In the genomic region with DNA sequence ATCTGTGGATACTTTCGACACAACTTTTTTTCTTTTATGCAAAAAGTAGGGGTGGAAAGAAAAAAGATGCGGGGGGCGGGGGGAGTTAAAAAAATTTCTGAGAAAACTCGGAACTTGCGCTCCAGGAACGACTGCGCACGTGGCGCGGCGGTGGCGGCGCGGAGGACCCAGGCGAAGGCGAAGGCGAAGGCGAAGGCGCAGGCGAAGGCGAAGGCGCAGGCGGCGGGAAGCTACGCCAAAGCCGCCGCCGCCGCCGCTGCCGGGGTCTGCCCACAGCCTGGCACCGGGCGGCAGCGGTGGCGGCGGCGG, we compare ENCODE assay signal across 3 cellular contexts.
TF ChIP-seq lines count a peak whose summit lies in the region.

No MANE protein-coding gene starts in this region.

TF ChIP-seq in GM23338, 12 proteins besides CTCF, POLR2A, EP300 and RAD21 (continues in another document):
- TF ChIP-seq, protein P1, sequence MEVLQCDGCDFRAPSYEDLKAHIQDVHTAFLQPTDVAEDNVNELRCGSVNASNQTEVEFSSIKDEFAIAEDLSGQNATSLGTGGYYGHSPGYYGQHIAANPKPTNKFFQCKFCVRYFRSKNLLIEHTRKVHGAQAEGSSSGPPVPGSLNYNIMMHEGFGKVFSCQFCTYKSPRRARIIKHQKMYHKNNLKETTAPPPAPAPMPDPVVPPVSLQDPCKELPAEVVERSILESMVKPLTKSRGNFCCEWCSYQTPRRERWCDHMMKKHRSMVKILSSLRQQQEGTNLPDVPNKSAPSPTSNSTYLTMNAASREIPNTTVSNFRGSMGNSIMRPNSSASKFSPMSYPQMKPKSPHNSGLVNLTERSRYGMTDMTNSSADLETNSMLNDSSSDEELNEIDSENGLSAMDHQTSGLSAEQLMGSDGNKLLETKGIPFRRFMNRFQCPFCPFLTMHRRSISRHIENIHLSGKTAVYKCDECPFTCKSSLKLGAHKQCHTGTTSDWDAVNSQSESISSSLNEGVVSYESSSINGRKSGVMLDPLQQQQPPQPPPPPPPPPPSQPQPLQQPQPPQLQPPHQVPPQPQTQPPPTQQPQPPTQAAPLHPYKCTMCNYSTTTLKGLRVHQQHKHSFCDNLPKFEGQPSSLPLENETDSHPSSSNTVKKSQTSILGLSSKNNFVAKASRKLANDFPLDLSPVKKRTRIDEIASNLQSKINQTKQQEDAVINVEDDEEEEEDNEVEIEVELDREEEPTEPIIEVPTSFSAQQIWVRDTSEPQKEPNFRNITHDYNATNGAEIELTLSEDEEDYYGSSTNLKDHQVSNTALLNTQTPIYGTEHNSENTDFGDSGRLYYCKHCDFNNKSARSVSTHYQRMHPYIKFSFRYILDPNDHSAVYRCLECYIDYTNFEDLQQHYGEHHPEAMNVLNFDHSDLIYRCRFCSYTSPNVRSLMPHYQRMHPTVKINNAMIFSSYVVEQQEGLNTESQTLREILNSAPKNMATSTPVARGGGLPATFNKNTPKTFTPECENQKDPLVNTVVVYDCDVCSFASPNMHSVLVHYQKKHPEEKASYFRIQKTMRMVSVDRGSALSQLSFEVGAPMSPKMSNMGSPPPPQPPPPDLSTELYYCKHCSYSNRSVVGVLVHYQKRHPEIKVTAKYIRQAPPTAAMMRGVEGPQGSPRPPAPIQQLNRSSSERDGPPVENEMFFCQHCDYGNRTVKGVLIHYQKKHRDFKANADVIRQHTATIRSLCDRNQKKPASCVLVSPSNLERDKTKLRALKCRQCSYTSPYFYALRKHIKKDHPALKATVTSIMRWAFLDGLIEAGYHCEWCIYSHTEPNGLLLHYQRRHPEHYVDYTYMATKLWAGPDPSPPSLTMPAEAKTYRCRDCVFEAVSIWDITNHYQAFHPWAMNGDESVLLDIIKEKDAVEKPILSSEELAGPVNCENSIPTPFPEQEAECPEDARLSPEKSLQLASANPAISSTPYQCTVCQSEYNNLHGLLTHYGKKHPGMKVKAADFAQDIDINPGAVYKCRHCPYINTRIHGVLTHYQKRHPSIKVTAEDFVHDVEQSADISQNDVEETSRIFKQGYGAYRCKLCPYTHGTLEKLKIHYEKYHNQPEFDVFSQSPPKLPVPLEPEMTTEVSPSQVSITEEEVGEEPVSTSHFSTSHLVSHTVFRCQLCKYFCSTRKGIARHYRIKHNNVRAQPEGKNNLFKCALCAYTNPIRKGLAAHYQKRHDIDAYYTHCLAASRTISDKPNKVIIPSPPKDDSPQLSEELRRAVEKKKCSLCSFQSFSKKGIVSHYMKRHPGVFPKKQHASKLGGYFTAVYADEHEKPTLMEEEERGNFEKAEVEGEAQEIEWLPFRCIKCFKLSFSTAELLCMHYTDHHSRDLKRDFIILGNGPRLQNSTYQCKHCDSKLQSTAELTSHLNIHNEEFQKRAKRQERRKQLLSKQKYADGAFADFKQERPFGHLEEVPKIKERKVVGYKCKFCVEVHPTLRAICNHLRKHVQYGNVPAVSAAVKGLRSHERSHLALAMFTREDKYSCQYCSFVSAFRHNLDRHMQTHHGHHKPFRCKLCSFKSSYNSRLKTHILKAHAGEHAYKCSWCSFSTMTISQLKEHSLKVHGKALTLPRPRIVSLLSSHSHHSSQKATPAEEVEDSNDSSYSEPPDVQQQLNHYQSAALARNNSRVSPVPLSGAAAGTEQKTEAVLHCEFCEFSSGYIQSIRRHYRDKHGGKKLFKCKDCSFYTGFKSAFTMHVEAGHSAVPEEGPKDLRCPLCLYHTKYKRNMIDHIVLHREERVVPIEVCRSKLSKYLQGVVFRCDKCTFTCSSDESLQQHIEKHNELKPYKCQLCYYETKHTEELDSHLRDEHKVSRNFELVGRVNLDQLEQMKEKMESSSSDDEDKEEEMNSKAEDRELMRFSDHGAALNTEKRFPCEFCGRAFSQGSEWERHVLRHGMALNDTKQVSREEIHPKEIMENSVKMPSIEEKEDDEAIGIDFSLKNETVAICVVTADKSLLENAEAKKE (CRISPR knock-in tag; IDR thresholded peaks at IDR 0.05), result no peak
- no peak for TF ChIP-seq POLR2AphosphoS5 (IDR thresholded peaks at IDR 0.05; ENCODE audit: low read depth)
- no peak for TF ChIP-seq CREB1 (CRISPR knock-in tag; IDR thresholded peaks at IDR 0.05; ENCODE audit: low read depth)
- TF ChIP-seq NANOG (IDR thresholded peaks at IDR 0.05; ENCODE audit: borderline replicate concordance), result no peak

TF ChIP-seq in K562, 482 proteins besides CTCF, POLR2A, EP300 and RAD21 (continues in another document):
- no peak for TF ChIP-seq POLR2AphosphoS2 (IDR thresholded peaks at IDR 0.05; ENCODE audit: low read length)
- TF ChIP-seq, protein P2, sequence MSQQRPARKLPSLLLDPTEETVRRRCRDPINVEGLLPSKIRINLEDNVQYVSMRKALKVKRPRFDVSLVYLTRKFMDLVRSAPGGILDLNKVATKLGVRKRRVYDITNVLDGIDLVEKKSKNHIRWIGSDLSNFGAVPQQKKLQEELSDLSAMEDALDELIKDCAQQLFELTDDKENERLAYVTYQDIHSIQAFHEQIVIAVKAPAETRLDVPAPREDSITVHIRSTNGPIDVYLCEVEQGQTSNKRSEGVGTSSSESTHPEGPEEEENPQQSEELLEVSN (IDR thresholded peaks at IDR 0.05; ENCODE audit: borderline replicate concordance in 1 of 2, extremely low read depth in 1 of 2, insufficient read depth in 1 of 2, insufficient read length in 1 of 2, low read depth in 1 of 2, low read length in 1 of 2, poor library complexity in 1 of 2, severe bottlenecking in 1 of 2), result peak in 1 of 2 experiments; percentile 72
- 0 out of 2 replicates have a peak, but pooled peaks have one; percentile 12 for TF ChIP-seq L3MBTL2 (IDR thresholded peaks at IDR 0.05)
- TF ChIP-seq, protein P3, sequence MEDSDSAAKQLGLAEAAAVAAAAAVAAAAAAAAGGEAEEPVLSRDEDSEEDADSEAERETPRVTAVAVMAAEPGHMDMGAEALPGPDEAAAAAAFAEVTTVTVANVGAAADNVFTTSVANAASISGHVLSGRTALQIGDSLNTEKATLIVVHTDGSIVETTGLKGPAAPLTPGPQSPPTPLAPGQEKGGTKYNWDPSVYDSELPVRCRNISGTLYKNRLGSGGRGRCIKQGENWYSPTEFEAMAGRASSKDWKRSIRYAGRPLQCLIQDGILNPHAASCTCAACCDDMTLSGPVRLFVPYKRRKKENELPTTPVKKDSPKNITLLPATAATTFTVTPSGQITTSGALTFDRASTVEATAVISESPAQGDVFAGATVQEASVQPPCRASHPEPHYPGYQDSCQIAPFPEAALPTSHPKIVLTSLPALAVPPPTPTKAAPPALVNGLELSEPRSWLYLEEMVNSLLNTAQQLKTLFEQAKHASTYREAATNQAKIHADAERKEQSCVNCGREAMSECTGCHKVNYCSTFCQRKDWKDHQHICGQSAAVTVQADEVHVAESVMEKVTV (CRISPR knock-in tag; IDR thresholded peaks at IDR 0.05), result no peak
- TF ChIP-seq, protein P4, sequence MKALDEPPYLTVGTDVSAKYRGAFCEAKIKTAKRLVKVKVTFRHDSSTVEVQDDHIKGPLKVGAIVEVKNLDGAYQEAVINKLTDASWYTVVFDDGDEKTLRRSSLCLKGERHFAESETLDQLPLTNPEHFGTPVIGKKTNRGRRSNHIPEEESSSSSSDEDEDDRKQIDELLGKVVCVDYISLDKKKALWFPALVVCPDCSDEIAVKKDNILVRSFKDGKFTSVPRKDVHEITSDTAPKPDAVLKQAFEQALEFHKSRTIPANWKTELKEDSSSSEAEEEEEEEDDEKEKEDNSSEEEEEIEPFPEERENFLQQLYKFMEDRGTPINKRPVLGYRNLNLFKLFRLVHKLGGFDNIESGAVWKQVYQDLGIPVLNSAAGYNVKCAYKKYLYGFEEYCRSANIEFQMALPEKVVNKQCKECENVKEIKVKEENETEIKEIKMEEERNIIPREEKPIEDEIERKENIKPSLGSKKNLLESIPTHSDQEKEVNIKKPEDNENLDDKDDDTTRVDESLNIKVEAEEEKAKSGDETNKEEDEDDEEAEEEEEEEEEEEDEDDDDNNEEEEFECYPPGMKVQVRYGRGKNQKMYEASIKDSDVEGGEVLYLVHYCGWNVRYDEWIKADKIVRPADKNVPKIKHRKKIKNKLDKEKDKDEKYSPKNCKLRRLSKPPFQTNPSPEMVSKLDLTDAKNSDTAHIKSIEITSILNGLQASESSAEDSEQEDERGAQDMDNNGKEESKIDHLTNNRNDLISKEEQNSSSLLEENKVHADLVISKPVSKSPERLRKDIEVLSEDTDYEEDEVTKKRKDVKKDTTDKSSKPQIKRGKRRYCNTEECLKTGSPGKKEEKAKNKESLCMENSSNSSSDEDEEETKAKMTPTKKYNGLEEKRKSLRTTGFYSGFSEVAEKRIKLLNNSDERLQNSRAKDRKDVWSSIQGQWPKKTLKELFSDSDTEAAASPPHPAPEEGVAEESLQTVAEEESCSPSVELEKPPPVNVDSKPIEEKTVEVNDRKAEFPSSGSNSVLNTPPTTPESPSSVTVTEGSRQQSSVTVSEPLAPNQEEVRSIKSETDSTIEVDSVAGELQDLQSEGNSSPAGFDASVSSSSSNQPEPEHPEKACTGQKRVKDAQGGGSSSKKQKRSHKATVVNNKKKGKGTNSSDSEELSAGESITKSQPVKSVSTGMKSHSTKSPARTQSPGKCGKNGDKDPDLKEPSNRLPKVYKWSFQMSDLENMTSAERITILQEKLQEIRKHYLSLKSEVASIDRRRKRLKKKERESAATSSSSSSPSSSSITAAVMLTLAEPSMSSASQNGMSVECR (CRISPR knock-in tag; IDR thresholded peaks at IDR 0.05), result no peak

TF ChIP-seq in neural cell, 6 proteins besides CTCF, POLR2A, EP300 and RAD21:
- TF ChIP-seq, protein P5, sequence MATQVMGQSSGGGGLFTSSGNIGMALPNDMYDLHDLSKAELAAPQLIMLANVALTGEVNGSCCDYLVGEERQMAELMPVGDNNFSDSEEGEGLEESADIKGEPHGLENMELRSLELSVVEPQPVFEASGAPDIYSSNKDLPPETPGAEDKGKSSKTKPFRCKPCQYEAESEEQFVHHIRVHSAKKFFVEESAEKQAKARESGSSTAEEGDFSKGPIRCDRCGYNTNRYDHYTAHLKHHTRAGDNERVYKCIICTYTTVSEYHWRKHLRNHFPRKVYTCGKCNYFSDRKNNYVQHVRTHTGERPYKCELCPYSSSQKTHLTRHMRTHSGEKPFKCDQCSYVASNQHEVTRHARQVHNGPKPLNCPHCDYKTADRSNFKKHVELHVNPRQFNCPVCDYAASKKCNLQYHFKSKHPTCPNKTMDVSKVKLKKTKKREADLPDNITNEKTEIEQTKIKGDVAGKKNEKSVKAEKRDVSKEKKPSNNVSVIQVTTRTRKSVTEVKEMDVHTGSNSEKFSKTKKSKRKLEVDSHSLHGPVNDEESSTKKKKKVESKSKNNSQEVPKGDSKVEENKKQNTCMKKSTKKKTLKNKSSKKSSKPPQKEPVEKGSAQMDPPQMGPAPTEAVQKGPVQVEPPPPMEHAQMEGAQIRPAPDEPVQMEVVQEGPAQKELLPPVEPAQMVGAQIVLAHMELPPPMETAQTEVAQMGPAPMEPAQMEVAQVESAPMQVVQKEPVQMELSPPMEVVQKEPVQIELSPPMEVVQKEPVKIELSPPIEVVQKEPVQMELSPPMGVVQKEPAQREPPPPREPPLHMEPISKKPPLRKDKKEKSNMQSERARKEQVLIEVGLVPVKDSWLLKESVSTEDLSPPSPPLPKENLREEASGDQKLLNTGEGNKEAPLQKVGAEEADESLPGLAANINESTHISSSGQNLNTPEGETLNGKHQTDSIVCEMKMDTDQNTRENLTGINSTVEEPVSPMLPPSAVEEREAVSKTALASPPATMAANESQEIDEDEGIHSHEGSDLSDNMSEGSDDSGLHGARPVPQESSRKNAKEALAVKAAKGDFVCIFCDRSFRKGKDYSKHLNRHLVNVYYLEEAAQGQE (IDR thresholded peaks at IDR 0.05; ENCODE audit: borderline replicate concordance), result no peak
- peak; percentile 2 for TF ChIP-seq EZH2 (IDR thresholded peaks at IDR 0.05; ENCODE audit: borderline replicate concordance, insufficient read depth, low read length, poor library complexity, severe bottlenecking)
